In the genomic region with DNA sequence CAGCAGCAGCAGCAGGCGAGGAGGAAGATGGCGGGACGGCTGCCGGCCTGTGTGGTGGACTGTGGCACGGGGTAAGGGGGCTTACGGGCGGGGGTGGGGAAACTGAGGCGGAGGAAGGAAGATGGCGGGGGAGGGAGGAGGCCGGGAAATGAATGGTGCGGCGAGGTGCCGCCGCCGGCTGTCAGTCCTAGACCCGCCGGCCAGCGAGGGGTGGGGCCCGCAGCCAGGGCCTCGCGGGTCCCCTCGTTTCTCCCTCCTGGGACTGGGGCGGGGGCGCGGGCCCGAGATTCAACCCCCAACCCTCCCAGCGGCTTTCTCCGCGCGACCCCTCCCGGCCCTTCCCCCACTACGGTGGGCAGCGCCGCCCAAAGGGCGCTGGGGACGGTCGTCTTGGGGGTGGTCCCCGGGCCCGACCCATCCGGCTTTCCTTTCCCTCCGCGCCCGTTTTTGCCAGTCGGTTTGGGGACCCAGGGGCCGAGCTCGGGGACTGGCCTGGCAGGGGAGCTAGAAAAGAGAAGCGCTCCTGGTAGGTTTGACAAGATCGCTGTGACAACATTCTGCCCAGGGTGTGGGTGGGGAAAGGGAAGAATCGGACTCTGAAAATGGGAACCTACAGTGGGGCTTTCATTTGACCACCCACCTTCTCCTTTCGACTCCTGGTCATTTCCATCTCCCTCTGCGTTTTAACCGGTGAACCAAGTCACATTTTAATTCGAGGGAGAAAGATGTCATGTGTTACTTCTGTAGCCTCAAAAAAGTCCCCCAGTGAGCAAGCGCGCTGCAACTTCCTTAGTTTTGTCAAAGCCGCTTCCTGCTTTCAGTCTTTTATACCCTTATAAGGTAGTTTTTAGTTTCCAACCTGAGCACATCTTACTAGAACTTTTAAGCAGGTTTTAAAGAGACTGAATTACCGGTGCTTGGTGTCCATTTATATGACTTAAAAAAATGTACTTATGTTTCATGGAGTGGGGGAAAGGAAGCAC, we compare ENCODE assay signal across 8 cellular contexts. TPM values are rescaled to one million over a fixed set of nuclear protein-coding genes. Genes with fewer than 3 reads are reported as not detected.
DNase-seq lines count a peak whose midpoint lies in the region; ATAC-seq, FAIRE-seq and TF ChIP-seq lines count a peak whose summit lies in the region.

No MANE protein-coding gene starts in this region.

- peaks cover 73% of the 10 kb centered on the region for H3K36me3 Mint-ChIP-seq in activated CD4-positive, alpha-beta T cell treated with anti-CD3 and anti-CD28 coated beads for 36 hours (ENCODE audit: low read depth)

- peak overlapping the region; percentile 99 for H3K27ac Mint-ChIP-seq in activated CD4-positive, alpha-beta T cell treated with anti-CD3 and anti-CD28 coated beads for 36 hours

- peak; percentile 89 for TF ChIP-seq POLR2A in GM12891 (IDR thresholded peaks at IDR 0.05; ENCODE audit: low read depth, low read length)

- no peaks in the 10 kb centered on the region for H3K27me3 Mint-ChIP-seq in activated CD4-positive, alpha-beta T cell treated with anti-CD3 and anti-CD28 coated beads for 36 hours

- H3K27me3 ChIP-seq in colonic mucosa = no peaks in the 10 kb centered on the region

- no peaks in the 10 kb centered on the region for H3K9me3 ChIP-seq in colonic mucosa

- peaks cover 67% of the 10 kb centered on the region for H3K4me1 Mint-ChIP-seq in activated CD4-positive, alpha-beta T cell treated with anti-CD3 and anti-CD28 coated beads for 36 hours

- no peaks in the 10 kb centered on the region for H3K9me3 Mint-ChIP-seq in activated CD4-positive, alpha-beta T cell treated with anti-CD3 and anti-CD28 coated beads for 36 hours (ENCODE audit: low read depth)

- H3K4me1 ChIP-seq in colonic mucosa = peaks cover 20% of the 10 kb centered on the region

- peak overlapping the region; percentile 94 for H3K4me3 Mint-ChIP-seq in activated CD4-positive, alpha-beta T cell treated with anti-CD3 and anti-CD28 coated beads for 36 hours

- ATAC-seq in HG02571 (IDR thresholded peaks at IDR 0.05; ENCODE audit: unreplicated experiment) (peak; percentile 28), left lobe of liver (peak; percentile 30)
- ATAC-seq in activated CD4-positive, alpha-beta T cell treated with anti-CD3 and anti-CD28 coated beads for 36 hours = peak; percentile 42

- FAIRE-seq in GM12891 (lab: Jason Lieb, UNC) = peak; percentile 16

- peak overlapping the region; percentile 85 to 99 for H3K9ac ChIP-seq in colonic mucosa (ENCODE audit: low read depth in 2 of 2, low read length in 2 of 2)

- DNase-seq in GM12891 (ENCODE audit: insufficient read length, low spot score) (no peak), NCI-H1105 (lab: John Stamatoyannopoulos, UW) (peak; percentile 2), colonic mucosa (peak; percentile 85), left lobe of liver (ENCODE audit: low spot score) (peak; percentile 73), cortex of kidney (lab: John Stamatoyannopoulos, UW) (no peak)
- DNase-seq in activated CD4-positive, alpha-beta T cell treated with anti-CD3 and anti-CD28 coated beads for 36 hours = peak; percentile 86
- DNase-seq in stimulated activated CD4-positive, alpha-beta T cell treated with anti-CD3 and anti-CD28 coated beads, Interleukin-4, amount 100 ng/mL, for 1 hour = peak; percentile 69

- no peaks in the 10 kb centered on the region for H3K36me3 ChIP-seq in colonic mucosa

- H3K4me3 ChIP-seq in colonic mucosa = peak overlapping the region; percentile 96

- POLR2A ChIA-PET in activated CD4-positive, alpha-beta T cell treated with anti-CD3 and anti-CD28 coated beads for 36 hours (lab: Charles Lee) = interaction anchor here (0.7 to 2.2 kb wide), 5 partner anchors 13 to 136 kb away, joined by 3 to 21 read pairs (median 6); a partner anchor contains a TSS

- CTCF ChIA-PET in activated CD4-positive, alpha-beta T cell treated with anti-CD3 and anti-CD28 coated beads for 36 hours (lab: Charles Lee) = interaction anchor here (1.1 kb wide), 1 partner anchor 14 kb away, joined by 4 read pairs; no protein-coding TSS in a partner anchor

- H3K27ac ChIP-seq in colonic mucosa = peak overlapping the region; percentile 100

- TF ChIP-seq CTCF in colonic mucosa (IDR thresholded peaks at IDR 0.05) = no peak

- intact Hi-C loops in activated CD4-positive, alpha-beta T cell treated with anti-CD3 and anti-CD28 coated beads for 36 hours (cut with DNase I, micrococcal nuclease) = loop anchor here (1.0 to 10.0 kb wide), 5 partner anchors 37 to 1836 kb away; a partner anchor contains a TSS
- intact Hi-C loops in colonic mucosa (cut with DNase I) = loop anchor here (10.0 kb wide), 1 partner anchor 136 kb away; a partner anchor contains a TSS

TF ChIP-seq in GM12891, 5 proteins besides CTCF, POLR2A, EP300 and RAD21:
- TF ChIP-seq POU2F2 (IDR thresholded peaks at IDR 0.05; ENCODE audit: low read depth, low read length) (peak; percentile 62), POLR2AphosphoS5 (IDR thresholded peaks at IDR 0.05; ENCODE audit: low read depth, low read length) (peak; percentile 95), PAX5 (IDR thresholded peaks at IDR 0.05; ENCODE audit: insufficient read depth, low read length, severe bottlenecking) (no peak), TAF1 (IDR thresholded peaks at IDR 0.05; ENCODE audit: low read depth, low read length) (peak; percentile 70; the same call in 1 of the 2 replicates), SPI1 (IDR thresholded peaks at IDR 0.05; ENCODE audit: low read depth, low read length) (peak; percentile 26)
TF ChIP-seq in GM12891: peak in this region for 4.

RNA-seq across cellular contexts. Expression of a gene that starts 0.7 kb away (rescaled TPM):
- 288 TPM for polyA plus RNA-seq in GM12891 (2012; ENCODE audit: low read depth, missing spikeins)
- 100 to 1,000 TPM; 495 to 583 TPM for total RNA-seq in activated CD4-positive, alpha-beta T cell treated with anti-CD3 and anti-CD28 coated beads for 36 hours
- total RNA-seq in colonic mucosa (100 to 1,000 TPM; 317 to 342 TPM), left lobe of liver (64.3 TPM)

Comparison
In these comparisons a context has a peak if more than half of its experiments do, and no peak if none do; other contexts are left out.
1. DNase-seq: peak in NCI-H1105 (single experiment), activated CD4-positive, alpha-beta T cell treated with anti-CD3 and anti-CD28 coated beads for 36 hours (single experiment), colonic mucosa (single experiment), left lobe of liver (single experiment) and stimulated activated CD4-positive, alpha-beta T cell treated with anti-CD3 and anti-CD28 coated beads, Interleukin-4, amount 100 ng/mL, for 1 hour (single experiment); none in GM12891 (single experiment) and cortex of kidney (single experiment).
2. Peak in every context shown above with its lines, with median percentiles within 50 percentile points of each other: ATAC-seq.